ENCODE assay signal across 23 cellular contexts in genomic region chr9:117916291-117916690, GRCh38.
DNase-seq lines count a peak whose midpoint lies in the region; ATAC-seq and TF ChIP-seq lines count a peak whose summit lies in the region.
"Had no signal": no experiment of that assay in that cellular context is flagged by ENCODE, and none has a peak within 500 bp of the region (broad histone marks: within the 10 kb centered on the region; RNA-seq: fewer than 3 reads in every experiment).

No MANE protein-coding gene starts in this region.

- H3K4me3 Mint-ChIP-seq in GM23338: no peak overlapping the region
- no peak overlapping the region for H3K4me3 Mint-ChIP-seq in CD4-positive, alpha-beta T cell
- H3K4me3 Mint-ChIP-seq: B cell, HFFc6 had no signal

- H4K20me1 ChIP-seq in SK-N-SH (ENCODE audit: insufficient read depth): no peaks in the 10 kb centered on the region
- H4K20me1 ChIP-seq in GM23338 (replicated peaks; ENCODE audit: insufficient read depth): no peaks in the 10 kb centered on the region

- CTCF ChIA-PET in SK-N-SH (lab: Yijun Ruan, JAX): no interaction called here
- CTCF ChIA-PET in CD4-positive, alpha-beta T cell (lab: Charles Lee): no interaction called here

- TF ChIP-seq CTCF in SK-N-SH (IDR thresholded peaks at IDR 0.05) (no peak), GM23338 (conservative IDR thresholded peaks at IDR 0.05; ENCODE audit: low read depth in 2 of 2) (no peak), lower lobe of right lung (IDR thresholded peaks at IDR 0.05) (no peak), gastroesophageal sphincter (IDR thresholded peaks at IDR 0.05) (no peak)
- TF ChIP-seq CTCF in CD4-positive, alpha-beta T cell (IDR thresholded peaks at IDR 0.05): no peak

- H2AFZ ChIP-seq in SK-N-SH (ENCODE audit: low read depth): no peak overlapping the region
- no peak overlapping the region for H2AFZ ChIP-seq in GM23338

- TF ChIP-seq RAD21 in SK-N-SH (IDR thresholded peaks at IDR 0.05; ENCODE audit: low read length): no peak

- no peaks in the 10 kb centered on the region for H3K4me1 Mint-ChIP-seq in GM23338
- no peaks in the 10 kb centered on the region for H3K4me1 Mint-ChIP-seq in CD4-positive, alpha-beta T cell (ENCODE audit: low read depth)

- H3K27ac Mint-ChIP-seq in GM23338: no peak overlapping the region
- H3K27ac Mint-ChIP-seq in CD4-positive, alpha-beta T cell: no peak overlapping the region
- H3K27ac Mint-ChIP-seq: B cell, HFFc6 had no signal

- no peaks in the 10 kb centered on the region for H3K27me3 Mint-ChIP-seq in GM23338 (ENCODE audit: insufficient read depth, low read depth, poor library complexity)
- H3K27me3 Mint-ChIP-seq in CD4-positive, alpha-beta T cell: no peaks in the 10 kb centered on the region
- H3K27me3 Mint-ChIP-seq: B cell had no signal

- no peak for DNase-seq in SK-N-SH
- DNase-seq in GM23338 (ENCODE audit: low spot score): peak; percentile 11
- DNase-seq in OCI-M1 (lab: John Stamatoyannopoulos, UW): peak; percentile 3
- peak; percentile 2 to 10 for DNase-seq in lung microvascular endothelial cell (ENCODE audit: low read depth in 2 of 2)
- DNase-seq in lower lobe of right lung: no peak
- DNase-seq in CD4-positive, alpha-beta T cell: no peak
- DNase-seq: COR-L47, DMS53, H7, HFFc6, MV-4-11, NCI-H1417, NCI-H187, NCI-H226, NCI-H524 treated with DMSO at 0.1 percent for 48 hours, PC-3, RPMI8226, SHP77 treated with DMSO at 0.1 percent for 48 hours had no signal

- H3K4me1 ChIP-seq in SK-N-SH (ENCODE audit: control insufficient read depth in 1 of 2, insufficient read depth in 2 of 2, low read depth in 1 of 2, low read length in 1 of 2) (peaks cover 0 to 3% of the 10 kb centered on the region in 2 experiments; a peak in 1 of 4 replicates), GM23338 (ENCODE audit: insufficient read depth) (no peaks in the 10 kb centered on the region), lower lobe of right lung (no peaks in the 10 kb centered on the region), gastroesophageal sphincter (no peaks in the 10 kb centered on the region)

- H3K4me2 ChIP-seq in SK-N-SH (no peak overlapping the region), GM23338 (no peak overlapping the region)

- H3F3A ChIP-seq in SK-N-SH (replicated peaks; ENCODE audit: insufficient read depth) (no peaks in the 10 kb centered on the region), GM23338 (replicated peaks; ENCODE audit: low read depth) (no peaks in the 10 kb centered on the region)

- no peak overlapping the region for H3K4me3 ChIP-seq in SK-N-SH (ENCODE audit: low read depth in 2 of 2, low read length in 1 of 2)
- H3K4me3 ChIP-seq in GM23338: no peak overlapping the region
- no peak overlapping the region for H3K4me3 ChIP-seq in lower lobe of right lung
- H3K4me3 ChIP-seq in gastroesophageal sphincter: no peak overlapping the region
- H3K4me3 ChIP-seq: K562 had no signal

- no peak overlapping the region for H3K9ac ChIP-seq in SK-N-SH

- intact Hi-C loops in lower lobe of right lung (cut with DNase I): no loop called here
- intact Hi-C loops in CD4-positive, alpha-beta T cell (cut with DNase I, micrococcal nuclease): no loop called here

- 39% methylated on average over 2 of the region's 2 CpGs for WGBS in SK-N-SH (ENCODE audit: low lambda C conversion rate)
- 50 to 83% methylated on average over 1 to 2 of the region's 2 CpGs for WGBS in gastroesophageal sphincter (ENCODE audit: low coverage in 1 of 2), 2 donors

- H3K27me3 ChIP-seq in SK-N-SH (ENCODE audit: insufficient read depth) (no peaks in the 10 kb centered on the region), GM23338 (ENCODE audit: insufficient read depth) (no peaks in the 10 kb centered on the region), lower lobe of right lung (ENCODE audit: low read depth) (no peaks in the 10 kb centered on the region), gastroesophageal sphincter (no peaks in the 10 kb centered on the region)
- no peaks in the 10 kb centered on the region for H3K27me3 ChIP-seq in CD4-positive, alpha-beta T cell (ENCODE audit: control insufficient read depth, insufficient read depth, low read length)

- no peaks in the 10 kb centered on the region for H3K36me3 ChIP-seq in SK-N-SH (replicated peaks in 1 of 2; ENCODE audit: control insufficient read depth in 1 of 2, insufficient read depth in 2 of 2, low read length in 1 of 2)
- H3K36me3 ChIP-seq in GM23338 (ENCODE audit: insufficient read depth): no peaks in the 10 kb centered on the region
- H3K36me3 ChIP-seq in lower lobe of right lung: no peaks in the 10 kb centered on the region
- no peaks in the 10 kb centered on the region for H3K36me3 ChIP-seq in gastroesophageal sphincter

- H3K27ac ChIP-seq in SK-N-SH (ENCODE audit: low read depth in 2 of 2, low read length in 1 of 2): no peak overlapping the region
- no peak overlapping the region for H3K27ac ChIP-seq in GM23338 (ENCODE audit: low read depth)
- no peak overlapping the region for H3K27ac ChIP-seq in lower lobe of right lung
- no peak overlapping the region for H3K27ac ChIP-seq in CD4-positive, alpha-beta T cell (ENCODE audit: low read depth, low read length)
- H3K27ac ChIP-seq in gastroesophageal sphincter: no peak overlapping the region
- H3K27ac ChIP-seq: 22Rv1 had no signal

- ATAC-seq in SK-N-SH treated with all-trans-retinoic acid at 6 μM for 48 hours (no peak), GM23338 (no peak), lower lobe of right lung (no peak), gastroesophageal sphincter (no peak)
- ATAC-seq in CD4-positive, alpha-beta T cell (ENCODE audit: poor library complexity): no peak
- ATAC-seq: K562, PC-3 had no signal

- H3K79me2 ChIP-seq in SK-N-SH (ENCODE audit: insufficient read depth): no peaks in the 10 kb centered on the region
- H3K79me2 ChIP-seq in GM23338 (replicated peaks; ENCODE audit: insufficient read depth): no peaks in the 10 kb centered on the region

- peaks cover 37% of the 10 kb centered on the region for H3K9me3 Mint-ChIP-seq in GM23338
- H3K9me3 Mint-ChIP-seq in CD4-positive, alpha-beta T cell: peaks cover 6% of the 10 kb centered on the region

- H3K36me3 Mint-ChIP-seq in GM23338 (ENCODE audit: low read depth): peaks cover 5% of the 10 kb centered on the region; the same call in 1 of the 3 replicates
- H3K36me3 Mint-ChIP-seq in CD4-positive, alpha-beta T cell (ENCODE audit: low read depth): no peaks in the 10 kb centered on the region

- no peaks in the 10 kb centered on the region for H3K9me2 ChIP-seq in SK-N-SH
- no peaks in the 10 kb centered on the region for H3K9me2 ChIP-seq in GM23338 (ENCODE audit: insufficient read depth)

- TF ChIP-seq EP300 in SK-N-SH (IDR thresholded peaks at IDR 0.05; ENCODE audit: borderline replicate concordance in 1 of 2, low read depth in 1 of 2, low read length in 1 of 2) (no peak), gastroesophageal sphincter (IDR thresholded peaks at IDR 0.05) (no peak)

- no peak for TF ChIP-seq POLR2A in gastroesophageal sphincter (IDR thresholded peaks at IDR 0.05)

- H3K9me3 ChIP-seq in SK-N-SH (0 out of 2 replicates have a peak, but pooled peaks cover 10% of the 10 kb centered on the region), lower lobe of right lung (peaks cover 9% of the 10 kb centered on the region), gastroesophageal sphincter (peaks cover 0 to 8% (median 0%) of the 10 kb centered on the region in 3 donors)
- peaks cover 9% of the 10 kb centered on the region for H3K9me3 ChIP-seq in CD4-positive, alpha-beta T cell (ENCODE audit: control insufficient read depth, low read length)

- POLR2A ChIA-PET in SK-N-SH (lab: Yijun Ruan, JAX): no interaction called here
- POLR2A ChIA-PET in CD4-positive, alpha-beta T cell (lab: Charles Lee): no interaction called here

TF ChIP-seq in SK-N-SH, 30 proteins besides CTCF, POLR2A, EP300 and RAD21:
- TF ChIP-seq RFX5 (IDR thresholded peaks at IDR 0.05; ENCODE audit: low read length): peak; percentile 95
- TF ChIP-seq YY1 (IDR thresholded peaks at IDR 0.05; ENCODE audit: low read depth): no peak

TF ChIP-seq in SK-N-SH treated with all-trans-retinoic acid at 6 μM for 48 hours, 23 proteins besides CTCF, POLR2A, EP300 and RAD21 (continues in another document):
- TF ChIP-seq PATZ1 (CRISPR knock-in tag; IDR thresholded peaks at IDR 0.05; ENCODE audit: borderline replicate concordance) (no peak), ZFP3 (CRISPR knock-in tag; IDR thresholded peaks at IDR 0.05) (no peak), ZNF565 (CRISPR knock-in tag; conservative IDR thresholded peaks at IDR 0.05; ENCODE audit: low read depth) (no peak), ZNF70 (CRISPR knock-in tag; IDR thresholded peaks at IDR 0.05) (no peak)

TF ChIP-seq in GM23338, 12 proteins besides CTCF, POLR2A, EP300 and RAD21 (continues in another document):
- no peak for TF ChIP-seq NANOG (IDR thresholded peaks at IDR 0.05; ENCODE audit: borderline replicate concordance)
- no peak for TF ChIP-seq POLR2AphosphoS5 (IDR thresholded peaks at IDR 0.05; ENCODE audit: low read depth)
- no peak for TF ChIP-seq REST (IDR thresholded peaks at IDR 0.05; ENCODE audit: unreplicated experiment)
- no peak for TF ChIP-seq EZH2phosphoT487 (IDR thresholded peaks at IDR 0.05; ENCODE audit: unreplicated experiment)
- no peak for TF ChIP-seq JUNB (IDR thresholded peaks at IDR 0.05; ENCODE audit: unreplicated experiment)
- TF ChIP-seq ZNF114 (CRISPR knock-in tag; IDR thresholded peaks at IDR 0.05): no peak
- no peak for TF ChIP-seq CREB1 (CRISPR knock-in tag; IDR thresholded peaks at IDR 0.05; ENCODE audit: low read depth)
- TF ChIP-seq STAT1 (IDR thresholded peaks at IDR 0.05; ENCODE audit: unreplicated experiment): no peak

Comparison
In these comparisons a context has a peak if more than half of its experiments do, and no peak if none do; other contexts are left out.
1. DNase-seq: peak in GM23338 (single experiment), OCI-M1 (single experiment) and lung microvascular endothelial cell (2 of 2); none in SK-N-SH (single experiment), lower lobe of right lung (single experiment) and CD4-positive, alpha-beta T cell (0 of 10).